9 cellular contexts compared by ENCODE assay signal in genomic region chr19:54448037-54448773, GRCh38. TPM values are rescaled to one million over a fixed set of nuclear protein-coding genes. Genes with fewer than 3 reads are reported as not detected.
A peak's percentile ranks its signal among the peaks of the same experiment; 100 is the strongest.
DNase-seq lines count a peak whose midpoint lies in the region; ATAC-seq and TF ChIP-seq lines count a peak whose summit lies in the region.
"Had no signal": no experiment of that assay in that cellular context is flagged by ENCODE, and none has a peak within 500 bp of the region (broad histone marks: within the 10 kb centered on the region; RNA-seq: fewer than 3 reads in every experiment).

No MANE protein-coding gene starts in this region.

- TF ChIP-seq POLR2A in tibial nerve (IDR thresholded peaks at IDR 0.05), result no peak

- CTCF ChIA-PET in naive thymus-derived CD4-positive, alpha-beta T cell (lab: Charles Lee), result interaction anchor here (0.7 kb wide), 2 partner anchors 14 to 15 kb away, joined by 3 read pairs; partner anchors contain the start of gene LENG9

- intact Hi-C loops in naive thymus-derived CD4-positive, alpha-beta T cell (cut with micrococcal nuclease), result loop anchor here (2.0 to 5.0 kb wide), 7 partner anchors 61 to 1346 kb away; partner anchors contain the start of genes MYADM (in 2 of the 2), NDUFA3 (in 1 of the 2), PRPF31 (in 1 of the 2) and TFPT (in 1 of the 2)

- peak overlapping the region; percentile 85 for H3K4me3 ChIP-seq in naive thymus-derived CD4-positive, alpha-beta T cell (ENCODE audit: low read length)
- H3K4me3 ChIP-seq in tibial nerve, result peak overlapping the region; percentile 63 to 96 (median 75)

- H3K36me3 Mint-ChIP-seq in naive thymus-derived CD4-positive, alpha-beta T cell, result peaks cover 6 to 35% (median 16%) of the 10 kb centered on the region in 5 donors

- POLR2A ChIA-PET in naive thymus-derived CD4-positive, alpha-beta T cell (lab: Charles Lee), result interaction anchor here (0.5 to 5.1 kb wide), 28 partner anchors 8 to 1156 kb away, joined by 3 to 67 read pairs (median 4); partner anchors contain the start of genes CNOT3, FIZ1, LENG9 and MBOAT7

- no peaks in the 10 kb centered on the region for H3K27me3 ChIP-seq in naive thymus-derived CD4-positive, alpha-beta T cell (ENCODE audit: control insufficient read depth in 2 of 2, insufficient read depth in 2 of 2, low read length in 2 of 2)
- no peaks in the 10 kb centered on the region for H3K27me3 ChIP-seq in tibial nerve

- H3K27me3 Mint-ChIP-seq in naive thymus-derived CD4-positive, alpha-beta T cell, result peaks cover 0 to 3% (median 0%) of the 10 kb centered on the region in 5 donors

- H3K9me3 ChIP-seq in naive thymus-derived CD4-positive, alpha-beta T cell (ENCODE audit: control insufficient read depth in 2 of 3, low read length in 3 of 3), result no peaks in the 10 kb centered on the region
- H3K9me3 ChIP-seq in tibial nerve, result no peaks in the 10 kb centered on the region

- H3K27ac ChIP-seq in naive thymus-derived CD4-positive, alpha-beta T cell (ENCODE audit: low read depth, low read length), result peak overlapping the region; percentile 94
- peak overlapping the region; percentile 77 to 98 (median 94) for H3K27ac ChIP-seq in tibial nerve

- no peak for TF ChIP-seq EP300 in tibial nerve (IDR thresholded peaks at IDR 0.05)

- H3K27ac Mint-ChIP-seq in naive thymus-derived CD4-positive, alpha-beta T cell, result peak overlapping the region; percentile 97 to 100 (median 100)

- peaks cover 0 to 13% (median 0%) of the 10 kb centered on the region in 11 donors for H3K9me3 Mint-ChIP-seq in naive thymus-derived CD4-positive, alpha-beta T cell

- peak overlapping the region; percentile 93 to 99 (median 97) for H3K4me3 Mint-ChIP-seq in naive thymus-derived CD4-positive, alpha-beta T cell

- peak in 1 of 5 experiments; percentile 15 for TF ChIP-seq CTCF in tibial nerve (IDR thresholded peaks at IDR 0.05)

- 0 to 1% methylated on average over 34 of the region's 34 CpGs for WGBS in tibial nerve, 2 donors

- peaks cover 19 to 39% of the 10 kb centered on the region in 2 donors for H3K4me1 ChIP-seq in naive thymus-derived CD4-positive, alpha-beta T cell (ENCODE audit: control insufficient read depth in 2 of 2, insufficient read depth in 2 of 2, low read length in 2 of 2)
- H3K4me1 ChIP-seq in tibial nerve, result peaks cover 0 to 60% (median 29%) of the 10 kb centered on the region in 4 donors

- peaks cover 16 to 47% (median 18%) of the 10 kb centered on the region in 3 experiments for H3K36me3 ChIP-seq in naive thymus-derived CD4-positive, alpha-beta T cell (ENCODE audit: control insufficient read depth in 2 of 3, insufficient read depth in 3 of 3, low read length in 3 of 3)
- H3K36me3 ChIP-seq in tibial nerve, result peaks cover under 1 to 49% (median 20%) of the 10 kb centered on the region in 3 donors

- ATAC-seq in GM19452 (IDR thresholded peaks at IDR 0.05; ENCODE audit: unreplicated experiment) (peak; percentile 16), GM19328 (IDR thresholded peaks at IDR 0.05; ENCODE audit: unreplicated experiment) (no peak)
- peak; percentile 26 for ATAC-seq in naive thymus-derived CD4-positive, alpha-beta T cell

- H3K4me1 Mint-ChIP-seq in naive thymus-derived CD4-positive, alpha-beta T cell, result peaks cover 32 to 55% (median 53%) of the 10 kb centered on the region in 7 donors

- peak; percentile 50 for DNase-seq in Ammon's horn (ENCODE audit: low spot score)
- DNase-seq in NCI-H524 (lab: John Stamatoyannopoulos, UW), result peak; percentile 28 to 69
- peak; percentile 68 to 72 for DNase-seq in activated T-cell treated with anti-CD3 and anti-CD28 coated beads, Interleukin-2, amount 50 U/mL, for 48 hours
- peak; percentile 62 for DNase-seq in fibroblast of peridontal ligament (ENCODE audit: extremely low read depth)
- DNase-seq in naive thymus-derived CD4-positive, alpha-beta T cell, result peak in 3 of 9 donors; percentile 39 to 55 (median 52)
- DNase-seq in tibial nerve (ENCODE audit: low spot score in 2 of 2), result peak; percentile 33 to 57

RNA-seq across cellular contexts. Expression of gene LENG8, which starts 0.8 kb away (rescaled TPM):
- total RNA-seq in naive thymus-derived CD4-positive, alpha-beta T cell, result 100 to 1,000 TPM; 238 to 685 (median 503) TPM
- 10 to 100 TPM in 1 of 2 donors, 1 to 10 TPM in 1; 6.2 to 16.8 TPM for polyA plus RNA-seq in naive thymus-derived CD4-positive, alpha-beta T cell
- total RNA-seq in tibial nerve, result 100 to 1,000 TPM; 189 to 389 (median 285) TPM

RNA-seq across cellular contexts. Expression of gene LENG9, which starts 15.4 kb away (rescaled TPM):
- total RNA-seq in naive thymus-derived CD4-positive, alpha-beta T cell, result 1 to 10 TPM; 3.5 to 6.1 (median 4.3) TPM
- under 1 TPM; 0.09 to 0.16 TPM for polyA plus RNA-seq in naive thymus-derived CD4-positive, alpha-beta T cell
- total RNA-seq in tibial nerve, result 10 to 100 TPM in 1 of 4 donors, 1 to 10 TPM in 3; 5.9 to 10.3 (median 9.4) TPM

RNA-seq across cellular contexts. Expression of gene CDC42EP5, which starts 24.9 kb away (rescaled TPM):
- not detected for total RNA-seq in naive thymus-derived CD4-positive, alpha-beta T cell
- polyA plus RNA-seq in naive thymus-derived CD4-positive, alpha-beta T cell, result not detected
- total RNA-seq in tibial nerve, result 10 to 100 TPM; 38.9 to 62.2 (median 50.2) TPM

RNA-seq across cellular contexts. Expression of gene TTYH1, which starts 32.9 kb away (rescaled TPM):
- total RNA-seq in naive thymus-derived CD4-positive, alpha-beta T cell, result 1 to 10 TPM in 1 of 5 experiments, under 1 TPM in 1, not detected in 3; 0.10 to 1.8 TPM
- polyA plus RNA-seq in naive thymus-derived CD4-positive, alpha-beta T cell, result under 1 TPM; 0.23 to 0.40 TPM
- 10 to 100 TPM; 21.0 to 50.0 (median 34.9) TPM for total RNA-seq in tibial nerve

RNA-seq across cellular contexts. Expression of gene LAIR2, which starts 54.4 kb away (rescaled TPM):
- 10 to 100 TPM in 1 of 5 experiments, 1 to 10 TPM in 2, under 1 TPM in 1, not detected in 1; 0.85 to 12.8 (median 2.2) TPM for total RNA-seq in naive thymus-derived CD4-positive, alpha-beta T cell
- polyA plus RNA-seq in naive thymus-derived CD4-positive, alpha-beta T cell, result 1 to 10 TPM; 2.5 to 5.5 TPM
- not detected for total RNA-seq in tibial nerve
- total RNA-seq: subcutaneous adipose tissue had no signal

Comparison
In these comparisons a context has a peak if more than half of its experiments do, and no peak if none do; other contexts are left out.
1. RNA of gene CDC42EP5, which starts 24.9 kb away (total RNA-seq): 38.9 to 62.2 TPM in tibial nerve; not detected in naive thymus-derived CD4-positive, alpha-beta T cell; every median in the first group is over 10 times any median in the second.